Comparison of ENCODE assay signal across 9 cellular contexts in the genomic region with DNA sequence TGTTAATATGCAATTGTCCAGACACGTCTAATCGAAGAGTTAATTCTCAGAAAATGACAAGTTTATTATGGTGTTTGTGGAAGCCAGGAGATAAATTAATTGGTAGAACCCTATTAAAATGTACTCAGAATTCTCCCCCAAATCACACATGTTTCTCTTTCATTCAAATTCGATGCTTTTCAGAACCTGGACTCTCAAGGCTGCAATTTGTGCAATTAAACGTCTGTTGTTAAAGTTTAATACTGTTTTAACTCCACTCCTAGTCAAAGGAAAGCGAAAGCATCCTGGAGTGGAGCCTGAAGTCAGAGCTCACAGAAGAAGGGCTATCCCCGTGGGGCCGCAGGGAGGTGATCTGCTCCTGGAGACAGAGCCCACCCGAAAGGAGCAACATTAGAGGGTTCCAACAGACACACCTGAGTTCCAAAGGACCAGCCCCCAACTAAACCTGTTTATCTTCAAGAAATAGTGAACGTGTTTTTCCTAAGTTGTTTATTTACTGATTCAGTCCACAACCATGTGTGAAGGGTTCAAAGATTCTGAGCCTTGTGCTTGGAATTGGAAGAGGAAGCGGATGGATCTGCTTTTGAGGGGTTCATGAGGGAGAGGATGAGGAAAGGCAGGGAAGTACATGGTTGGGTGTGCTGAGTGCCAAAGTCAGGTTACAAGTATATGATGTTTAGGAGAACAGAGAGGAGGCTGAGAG.
DNase-seq lines count a peak whose midpoint lies in the region; ATAC-seq, FAIRE-seq and TF ChIP-seq lines count a peak whose summit lies in the region.
"Had no signal": no experiment of that assay in that cellular context is flagged by ENCODE, and none has a peak within 500 bp of the region (broad histone marks: within the 10 kb centered on the region; RNA-seq: fewer than 3 reads in every experiment).

No MANE protein-coding gene starts in this region.

- in situ Hi-C loops in astrocyte of the cerebellum (cut with HindIII; ENCODE audit: low sequenced_read_pairs) = no loop called here

- TF ChIP-seq CTCF in astrocyte of the cerebellum (IDR thresholded peaks at IDR 0.05; ENCODE audit: low read depth, low read length, missing control alignments) (no peak), kidney epithelial cell (IDR thresholded peaks at IDR 0.05; ENCODE audit: insufficient read depth, low read length, poor library complexity, severe bottlenecking) (no peak), testis (IDR thresholded peaks at IDR 0.05) (no peak)

- H3K36me3 Mint-ChIP-seq in T-helper 1 cell treated with Interleukin-12 subunit alpha and Interleukin-12 subunit beta and Interleukin-4 antibody, amounts not matched to agents 30 μg/mL and 1 μg/mL, for 36 hours (ENCODE audit: low read depth) = no peaks in the 10 kb centered on the region

- intact Hi-C loops in testis (cut with DNase I; ENCODE audit: low total_unique reads) = no loop called here

- H3K27ac ChIP-seq in testis = no peak overlapping the region

- H3K9me3 ChIP-seq in testis = no peaks in the 10 kb centered on the region

- peak overlapping the region; percentile 66 for H3K4me3 Mint-ChIP-seq in T-helper 1 cell treated with Interleukin-12 subunit alpha and Interleukin-12 subunit beta and Interleukin-4 antibody, amounts not matched to agents 30 μg/mL and 1 μg/mL, for 36 hours

- H3K36me3 ChIP-seq in kidney epithelial cell (ENCODE audit: control insufficient read depth, insufficient read depth, low read length) = no peaks in the 10 kb centered on the region
- no peaks in the 10 kb centered on the region for H3K36me3 ChIP-seq in testis (ENCODE audit: low read depth, missing control alignments)

- 14 to 17% methylated on average over 10 of the region's 10 CpGs for WGBS in testis, 2 donors

- H3K27ac Mint-ChIP-seq in T-helper 1 cell treated with Interleukin-12 subunit alpha and Interleukin-12 subunit beta and Interleukin-4 antibody, amounts not matched to agents 30 μg/mL and 1 μg/mL, for 36 hours = no peak overlapping the region

- DNase-seq in T-helper 1 cell (no peak), astrocyte of the cerebellum (ENCODE audit: low read depth) (no peak), kidney epithelial cell (ENCODE audit: low read depth) (no peak), testis (no peak), frontal cortex (ENCODE audit: low spot score in 2 of 2) (no peak)
- DNase-seq in stimulated activated CD4-positive, alpha-beta T cell treated with anti-CD3 and anti-CD28 coated beads, Interleukin-2, amount 100 ng/mL, for 24 hours = no peak
- DNase-seq: DND-41 had no signal

- no peak for TF ChIP-seq POLR2A in testis (IDR thresholded peaks at IDR 0.05)

- H3K4me3 ChIP-seq in astrocyte of the cerebellum (ENCODE audit: low read depth, low read length) (peak overlapping the region; percentile 54), kidney epithelial cell (ENCODE audit: low read depth, low read length) (peak overlapping the region; percentile 43), testis (peak overlapping the region; percentile 44 to 47)

- H3K4me1 ChIP-seq in testis = peaks cover 5% of the 10 kb centered on the region

- H3K9me3 Mint-ChIP-seq in T-helper 1 cell treated with Interleukin-12 subunit alpha and Interleukin-12 subunit beta and Interleukin-4 antibody, amounts not matched to agents 30 μg/mL and 1 μg/mL, for 36 hours = no peaks in the 10 kb centered on the region

- no peak for FAIRE-seq in frontal cortex (lab: Jason Lieb, UNC)

- H3K4me1 Mint-ChIP-seq in T-helper 1 cell treated with Interleukin-12 subunit alpha and Interleukin-12 subunit beta and Interleukin-4 antibody, amounts not matched to agents 30 μg/mL and 1 μg/mL, for 36 hours (ENCODE audit: low read depth) = peaks cover 13% of the 10 kb centered on the region

- H3K27me3 Mint-ChIP-seq in T-helper 1 cell treated with Interleukin-12 subunit alpha and Interleukin-12 subunit beta and Interleukin-4 antibody, amounts not matched to agents 30 μg/mL and 1 μg/mL, for 36 hours (ENCODE audit: low read depth) = peaks cover 53% of the 10 kb centered on the region

- peaks cover 5% of the 10 kb centered on the region for H3K27me3 ChIP-seq in kidney epithelial cell (ENCODE audit: control insufficient read depth, insufficient read depth, low read length)
- H3K27me3 ChIP-seq in testis = no peaks in the 10 kb centered on the region

- no peak for ATAC-seq in HG02840 (IDR thresholded peaks at IDR 0.05; ENCODE audit: low FRiP score, unreplicated experiment)
